19 cellular contexts compared by ENCODE assay signal in the genomic region with DNA sequence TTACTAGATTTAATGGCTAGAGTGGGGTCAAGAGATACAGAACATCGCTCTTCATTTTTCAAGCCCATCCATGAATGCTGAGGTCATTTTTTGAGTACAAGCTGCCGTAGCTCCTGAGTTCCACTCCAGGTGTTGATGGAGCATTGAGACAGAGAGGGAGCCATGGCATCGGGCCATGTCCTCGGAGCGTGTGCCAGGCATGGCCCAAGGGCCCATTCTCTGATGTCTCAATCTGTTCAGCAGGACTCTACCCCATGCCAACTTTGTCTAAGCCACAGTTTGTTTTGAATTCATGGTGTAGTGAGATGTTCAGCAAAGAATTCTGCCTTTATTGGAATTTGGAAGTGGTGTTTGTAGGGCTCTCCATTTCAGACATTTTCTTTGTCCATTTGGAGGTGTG.
A peak's percentile ranks its signal among the peaks of the same experiment; 100 is the strongest.
DNase-seq lines count a peak whose midpoint lies in the region; ATAC-seq, FAIRE-seq and TF ChIP-seq lines count a peak whose summit lies in the region.
"Had no signal": no experiment of that assay in that cellular context is flagged by ENCODE, and none has a peak within 500 bp of the region (broad histone marks: within the 10 kb centered on the region; RNA-seq: fewer than 3 reads in every experiment).

No MANE protein-coding gene starts in this region.

- H3K4me3 ChIP-seq in breast epithelium (no peak overlapping the region), left lung (no peak overlapping the region), tibial artery (no peak overlapping the region), H7 (ENCODE audit: insufficient read depth, low read depth, low read length) (no peak overlapping the region), pancreas (no peak overlapping the region)
- H3K4me3 ChIP-seq: BLaER1 treated with 17β-estradiol and CSF1 and Interleukin-3, amounts not matched to agents 10 nM and 100 nM; GM12878 had no signal

- H3K9me3 ChIP-seq in breast epithelium (no peaks in the 10 kb centered on the region), left lung (no peaks in the 10 kb centered on the region), tibial artery (no peaks in the 10 kb centered on the region), pancreas (no peaks in the 10 kb centered on the region)

- WGBS in pancreas, 2 donors = 82 to 83% methylated on average over 5 of the region's 5 CpGs

- DNase-seq in DMS 273 (lab: John Stamatoyannopoulos, UW; ENCODE audit: unreplicated experiment) (peak; percentile 14), DMS 273 treated with DMSO at 0.1 percent for 48 hours (lab: John Stamatoyannopoulos, UW) (no peak), breast epithelium (ENCODE audit: low spot score in 2 of 2) (peak in 1 of 2 donors; percentile 84), left lung (peak in 1 of 2 donors; percentile 37), tibial artery (peak; percentile 34 to 80), H7 (no peak), pancreas (no peak)
- DNase-seq in activated CD4-positive, alpha-beta T cell treated with anti-CD3 and anti-CD28 coated beads for 1 hour = no peak
- DNase-seq: MV-4-11, NCI-H1436 treated with DMSO at 0.1 percent for 48 hours, NCI-H2107, NCI-H748 treated with DMSO at 0.1 percent for 48 hours, SHP77 had no signal

- H3K27me3 ChIP-seq in breast epithelium (no peaks in the 10 kb centered on the region), left lung (no peaks in the 10 kb centered on the region), tibial artery (no peaks in the 10 kb centered on the region), H7 (ENCODE audit: control insufficient read depth, insufficient read depth, low read length) (no peaks in the 10 kb centered on the region), pancreas (no peaks in the 10 kb centered on the region)

- no peaks in the 10 kb centered on the region for H3K36me3 ChIP-seq in breast epithelium
- H3K36me3 ChIP-seq in left lung = no peaks in the 10 kb centered on the region
- H3K36me3 ChIP-seq in tibial artery = peaks cover 5 to 19% (median 18%) of the 10 kb centered on the region in 3 donors
- H3K36me3 ChIP-seq in H7 (replicated peaks; ENCODE audit: control insufficient read depth, insufficient read depth, low read length) = no peaks in the 10 kb centered on the region
- H3K36me3 ChIP-seq in pancreas = no peaks in the 10 kb centered on the region
- H3K36me3 ChIP-seq: BLaER1 treated with 17β-estradiol and CSF1 and Interleukin-3, amounts not matched to agents 10 nM and 100 nM had no signal

- no peak for TF ChIP-seq CTCF in breast epithelium (IDR thresholded peaks at IDR 0.05)
- no peak for TF ChIP-seq CTCF in left lung (IDR thresholded peaks at IDR 0.05)
- TF ChIP-seq CTCF in tibial artery (IDR thresholded peaks at IDR 0.05) = no peak
- no peak for TF ChIP-seq CTCF in pancreas (IDR thresholded peaks at IDR 0.05)

- intact Hi-C loops in breast epithelium (cut with DNase I; ENCODE audit: low total_unique reads) (no loop called here), left lung (cut with DNase I) (no loop called here), tibial artery (cut with DNase I; ENCODE audit: low total_unique reads) (no loop called here), pancreas (cut with DNase I) (no loop called here)

- H3K27ac ChIP-seq in breast epithelium = peak overlapping the region; percentile 51 to 74
- no peak overlapping the region for H3K27ac ChIP-seq in left lung
- peak overlapping the region; percentile 30 to 32 for H3K27ac ChIP-seq in tibial artery
- no peak overlapping the region for H3K27ac ChIP-seq in pancreas
- H3K27ac ChIP-seq: 22Rv1; BLaER1 treated with 17β-estradiol and CSF1 and Interleukin-3, amounts not matched to agents 10 nM and 100 nM had no signal

- no peak for TF ChIP-seq POLR2A in breast epithelium (IDR thresholded peaks at IDR 0.05)

- H3K4me1 ChIP-seq in breast epithelium (no peaks in the 10 kb centered on the region), left lung (no peaks in the 10 kb centered on the region), tibial artery (peaks cover 0 to 30% (median 12%) of the 10 kb centered on the region in 4 donors), pancreas (no peaks in the 10 kb centered on the region)

- ATAC-seq in left lung (peak; percentile 25), pancreas (no peak)
- ATAC-seq: GM12878, HCT116, Panc1 had no signal

- no peak for FAIRE-seq in pancreas (lab: Jason Lieb, UNC)
- FAIRE-seq: GM12878, HTR-8/SVneo had no signal

Comparison
In these comparisons a context has a peak if more than half of its experiments do, and no peak if none do; other contexts are left out.
1. DNase-seq: peak in DMS 273 (single experiment) and tibial artery (2 of 2); none in DMS 273 treated with DMSO at 0.1 percent for 48 hours (single experiment), activated CD4-positive, alpha-beta T cell treated with anti-CD3 and anti-CD28 coated beads for 1 hour (single experiment), H7 (single experiment) and pancreas (0 of 6).
2. H3K27ac ChIP-seq: peak in breast epithelium (2 of 2) and tibial artery (2 of 2); none in left lung (0 of 2) and pancreas (0 of 4).